18 cellular contexts compared by ENCODE assay signal in genomic region chr1:233843523-233844204, GRCh38.
DNase-seq lines count a peak whose midpoint lies in the region; TF ChIP-seq lines count a peak whose summit lies in the region.
"Had no signal": no experiment of that assay in that cellular context is flagged by ENCODE, and none has a peak within 500 bp of the region (broad histone marks: within the 10 kb centered on the region; RNA-seq: fewer than 3 reads in every experiment).

No MANE protein-coding gene starts in this region.

- H3K4me3 ChIP-seq in Caco-2 (ENCODE audit: low read depth, low read length), result no peak overlapping the region
- H3K4me3 ChIP-seq: lower lobe of right lung, SJSA1 had no signal

- CTCF ChIA-PET in Caco-2 (lab: Charles Lee), result no interaction called here

- no peak overlapping the region for H3K27ac Mint-ChIP-seq in HFFc6
- H3K27ac Mint-ChIP-seq in Caco-2 (ENCODE audit: unreplicated experiment), result no peak overlapping the region
- H3K27ac Mint-ChIP-seq: activated naive CD8-positive, alpha-beta T cell treated with anti-CD3 and anti-CD28 coated beads, Interleukin-2, amount 10 ng/mL, durations not matched to agents 7 days and 5 days; natural killer cell had no signal

- H3K9me3 Mint-ChIP-seq in HFFc6 (peaks cover 44% of the 10 kb centered on the region), Caco-2 (ENCODE audit: unreplicated experiment) (no peaks in the 10 kb centered on the region)
- H3K9me3 Mint-ChIP-seq: activated naive CD8-positive, alpha-beta T cell treated with anti-CD3 and anti-CD28 coated beads, Interleukin-2, amount 10 ng/mL, durations not matched to agents 7 days and 5 days had no signal

- H3K27me3 ChIP-seq in Caco-2 (replicated peaks; ENCODE audit: control insufficient read depth, insufficient read depth, low read length), result 0 out of 2 replicates have a peak, but pooled peaks cover 2% of the 10 kb centered on the region
- H3K27me3 ChIP-seq: SJSA1 had no signal

- H3K36me3 ChIP-seq in Caco-2 (ENCODE audit: control insufficient read depth, insufficient read depth, low read length), result no peaks in the 10 kb centered on the region
- H3K36me3 ChIP-seq: lower lobe of right lung, SJSA1 had no signal

- H3K4me1 Mint-ChIP-seq in HFFc6 (ENCODE audit: low read depth) (no peaks in the 10 kb centered on the region), Caco-2 (ENCODE audit: low read depth, unreplicated experiment) (no peaks in the 10 kb centered on the region)
- H3K4me1 Mint-ChIP-seq: activated naive CD8-positive, alpha-beta T cell treated with anti-CD3 and anti-CD28 coated beads, Interleukin-2, amount 10 ng/mL, durations not matched to agents 7 days and 5 days; central memory CD8-positive, alpha-beta T cell; natural killer cell had no signal

- no peaks in the 10 kb centered on the region; the same call in 1 of the 2 replicates for H3K9me3 ChIP-seq in Caco-2
- H3K9me3 ChIP-seq: SJSA1 had no signal

- DNase-seq in DMS 273 (lab: John Stamatoyannopoulos, UW; ENCODE audit: unreplicated experiment) (peak; percentile 75), HT1080 (ENCODE audit: low read depth) (peak; percentile 48), SW480 (ENCODE audit: low spot score) (peak; percentile 34), kidney glomerular epithelial cell (lab: John Stamatoyannopoulos, UW) (peak; percentile 9), HFFc6 (no peak), Caco-2 (no peak)
- no peak for DNase-seq in activated naive CD4-positive, alpha-beta T cell treated with Interleukin-2 at 50 U/mL for 16 hours
- no peak for DNase-seq in activated CD4-positive, CD25-positive, alpha-beta regulatory T cell (lab: John Stamatoyannopoulos, UW)
- DNase-seq: activated CD4-positive, alpha-beta T cell treated with anti-CD3 and anti-CD28 coated beads for 48 hours; activated naive CD8-positive, alpha-beta T cell treated with anti-CD3 and anti-CD28 coated beads, Interleukin-2, amount 10 ng/mL, durations not matched to agents 7 days and 5 days; AML-193; GOT3; lower lobe of right lung; natural killer cell; NCI-H2081 treated with DMSO at 0.1 percent for 48 hours; T-helper 9 cell had no signal

- H3K4me3 Mint-ChIP-seq in HFFc6 (no peak overlapping the region), Caco-2 (ENCODE audit: unreplicated experiment) (no peak overlapping the region)
- H3K4me3 Mint-ChIP-seq: activated naive CD8-positive, alpha-beta T cell treated with anti-CD3 and anti-CD28 coated beads, Interleukin-2, amount 10 ng/mL, durations not matched to agents 7 days and 5 days; central memory CD8-positive, alpha-beta T cell; natural killer cell had no signal

- BruUV-seq in Caco-2 (replicated peaks; lab: Mats Ljungman, UMichigan), result no TSS peak

- H3K36me3 Mint-ChIP-seq in HFFc6 (ENCODE audit: low read depth) (no peaks in the 10 kb centered on the region; the same call in 1 of the 2 replicates), Caco-2 (ENCODE audit: insufficient read depth, unreplicated experiment) (no peaks in the 10 kb centered on the region)
- H3K36me3 Mint-ChIP-seq: activated naive CD8-positive, alpha-beta T cell treated with anti-CD3 and anti-CD28 coated beads, Interleukin-2, amount 10 ng/mL, durations not matched to agents 7 days and 5 days; natural killer cell had no signal

- H3K27me3 Mint-ChIP-seq in HFFc6 (ENCODE audit: insufficient read depth) (no peaks in the 10 kb centered on the region), Caco-2 (ENCODE audit: insufficient read depth, unreplicated experiment) (peaks cover 4% of the 10 kb centered on the region)
- H3K27me3 Mint-ChIP-seq: activated naive CD8-positive, alpha-beta T cell treated with anti-CD3 and anti-CD28 coated beads, Interleukin-2, amount 10 ng/mL, durations not matched to agents 7 days and 5 days had no signal

- intact Hi-C loops in Caco-2 (cut with micrococcal nuclease; ENCODE audit: unreplicated experiment), result no loop called here

- H3K4me1 ChIP-seq in Caco-2, result no peaks in the 10 kb centered on the region
- H3K4me1 ChIP-seq: lower lobe of right lung, SJSA1 had no signal

- TF ChIP-seq CTCF in HFFc6 (IDR thresholded peaks at IDR 0.05) (no peak), Caco-2 (IDR thresholded peaks at IDR 0.05; ENCODE audit: insufficient read depth in 1 of 2, low read depth in 1 of 2, low read length in 1 of 2, severe bottlenecking in 1 of 2, unreplicated experiment in 1 of 2) (no peak)

- POLR2A ChIA-PET in Caco-2 (lab: Charles Lee), result no interaction called here

Comparison
In these comparisons a context has a peak if more than half of its experiments do, and no peak if none do; other contexts are left out.
1. DNase-seq: peak in DMS 273 (single experiment), HT1080 (single experiment), SW480 (single experiment) and kidney glomerular epithelial cell (single experiment); none in HFFc6 (single experiment), Caco-2 (0 of 2), activated naive CD4-positive, alpha-beta T cell treated with Interleukin-2 at 50 U/mL for 16 hours (single experiment) and activated CD4-positive, CD25-positive, alpha-beta regulatory T cell (0 of 4).